22 cellular contexts compared by ENCODE assay signal in genomic region chr16:23848958-23849357, GRCh38. TPM values are rescaled to one million over a fixed set of nuclear protein-coding genes. Genes with fewer than 3 reads are reported as not detected.
DNase-seq lines count a peak whose midpoint lies in the region; ATAC-seq and TF ChIP-seq lines count a peak whose summit lies in the region.
"Had no signal": no experiment of that assay in that cellular context is flagged by ENCODE, and none has a peak within 500 bp of the region (broad histone marks: within the 10 kb centered on the region; RNA-seq: fewer than 3 reads in every experiment).

No MANE protein-coding gene starts in this region.

- peaks cover 62% of the 10 kb centered on the region for H3K36me3 Mint-ChIP-seq in activated CD4-positive, alpha-beta T cell treated with anti-CD3 and anti-CD28 coated beads, Interleukin-2, amount 10 ng/mL, durations not matched to agents 24 days and 14 days (ENCODE audit: low read depth)
- peaks cover 13% of the 10 kb centered on the region for H3K36me3 Mint-ChIP-seq in IgD-negative memory B cell
- H3K36me3 Mint-ChIP-seq in activated naive CD8-positive, alpha-beta T cell treated with anti-CD3 and anti-CD28 coated beads for 36 hours, result peaks cover 80% of the 10 kb centered on the region
- peaks cover 46% of the 10 kb centered on the region for H3K36me3 Mint-ChIP-seq in stimulated activated effector memory CD8-positive, alpha-beta T cell treated with anti-CD3 and anti-CD28 coated beads, Interleukin-12 subunit alpha, Interleukin-12 subunit beta, amount 100 ng/mL, for 72 hours

- peak overlapping the region; percentile 79 for H3K27ac Mint-ChIP-seq in activated CD4-positive, alpha-beta T cell treated with anti-CD3 and anti-CD28 coated beads, Interleukin-2, amount 10 ng/mL, durations not matched to agents 24 days and 14 days
- H3K27ac Mint-ChIP-seq in IgD-negative memory B cell, result peak overlapping the region; percentile 8 to 90 (median 67)
- peak overlapping the region; percentile 87 for H3K27ac Mint-ChIP-seq in activated naive CD8-positive, alpha-beta T cell treated with anti-CD3 and anti-CD28 coated beads for 36 hours
- H3K27ac Mint-ChIP-seq in stimulated activated effector memory CD8-positive, alpha-beta T cell treated with anti-CD3 and anti-CD28 coated beads, Interleukin-12 subunit alpha, Interleukin-12 subunit beta, amount 100 ng/mL, for 72 hours, result peak overlapping the region; percentile 53

- no peaks in the 10 kb centered on the region for H3K27me3 Mint-ChIP-seq in activated CD4-positive, alpha-beta T cell treated with anti-CD3 and anti-CD28 coated beads, Interleukin-2, amount 10 ng/mL, durations not matched to agents 24 days and 14 days
- H3K27me3 Mint-ChIP-seq in IgD-negative memory B cell, result no peaks in the 10 kb centered on the region
- H3K27me3 Mint-ChIP-seq in activated naive CD8-positive, alpha-beta T cell treated with anti-CD3 and anti-CD28 coated beads for 36 hours, result no peaks in the 10 kb centered on the region

- H3K9me3 Mint-ChIP-seq in activated CD4-positive, alpha-beta T cell treated with anti-CD3 and anti-CD28 coated beads, Interleukin-2, amount 10 ng/mL, durations not matched to agents 24 days and 14 days, result peaks cover 13% of the 10 kb centered on the region
- H3K9me3 Mint-ChIP-seq in IgD-negative memory B cell, result peaks cover 0 to 2% (median 0%) of the 10 kb centered on the region in 3 donors
- peaks cover 27% of the 10 kb centered on the region for H3K9me3 Mint-ChIP-seq in activated naive CD8-positive, alpha-beta T cell treated with anti-CD3 and anti-CD28 coated beads for 36 hours
- H3K9me3 Mint-ChIP-seq in stimulated activated effector memory CD8-positive, alpha-beta T cell treated with anti-CD3 and anti-CD28 coated beads, Interleukin-12 subunit alpha, Interleukin-12 subunit beta, amount 100 ng/mL, for 72 hours, result no peaks in the 10 kb centered on the region

- no peak for DNase-seq in activated CD4-positive, alpha-beta T cell treated with anti-CD3 and anti-CD28 coated beads, Interleukin-2, amount 10 ng/mL, durations not matched to agents 24 days and 14 days
- DNase-seq in activated CD4-positive, alpha-beta T cell treated with anti-CD3 and anti-CD28 coated beads for 4 hours, result no peak
- no peak for DNase-seq in activated naive CD8-positive, alpha-beta T cell treated with anti-CD3 and anti-CD28 coated beads for 36 hours
- no peak for DNase-seq in stimulated activated effector memory CD8-positive, alpha-beta T cell treated with anti-CD3 and anti-CD28 coated beads, Interleukin-12 subunit alpha, Interleukin-12 subunit beta, amount 100 ng/mL, for 72 hours (ENCODE audit: low spot score in 2 of 2)
- no peak for DNase-seq in GM20000 (ENCODE audit: low spot score)
- no peak for DNase-seq in SW 1271 (lab: John Stamatoyannopoulos, UW)
- DNase-seq: DMS79 treated with DMSO at 0.1 percent for 48 hours; H7; left cardiac atrium; NCI-H1105; NCI-H69; OCI-M1; SHP77 treated with DMSO at 0.1 percent for 48 hours; stimulated activated CD4-positive, alpha-beta T cell treated with anti-CD3 and anti-CD28 coated beads, Interleukin-12 subunit alpha, Interleukin-12 subunit beta, amount 100 ng/mL, for 4 hours; T-helper 9 cell; transverse colon had no signal

- H3K4me1 Mint-ChIP-seq in activated CD4-positive, alpha-beta T cell treated with anti-CD3 and anti-CD28 coated beads, Interleukin-2, amount 10 ng/mL, durations not matched to agents 24 days and 14 days, result peaks cover 69% of the 10 kb centered on the region
- H3K4me1 Mint-ChIP-seq in IgD-negative memory B cell, result peaks cover 69 to 84% (median 74%) of the 10 kb centered on the region in 3 donors
- peaks cover 82% of the 10 kb centered on the region for H3K4me1 Mint-ChIP-seq in activated naive CD8-positive, alpha-beta T cell treated with anti-CD3 and anti-CD28 coated beads for 36 hours
- H3K4me1 Mint-ChIP-seq in stimulated activated effector memory CD8-positive, alpha-beta T cell treated with anti-CD3 and anti-CD28 coated beads, Interleukin-12 subunit alpha, Interleukin-12 subunit beta, amount 100 ng/mL, for 72 hours, result peaks cover 93% of the 10 kb centered on the region
- H3K4me1 Mint-ChIP-seq: neural crest cell had no signal

- peak; percentile 44 for ATAC-seq in stimulated activated effector memory CD8-positive, alpha-beta T cell treated with anti-CD3 and anti-CD28 coated beads, Interleukin-12 subunit alpha, Interleukin-12 subunit beta, amount 100 ng/mL, for 72 hours
- ATAC-seq in GM19397 (IDR thresholded peaks at IDR 0.05; ENCODE audit: unreplicated experiment), result no peak
- ATAC-seq: A549; activated CD4-positive, CD25-positive, alpha-beta regulatory T cell treated with anti-CD3 and anti-CD28 coated beads, Interleukin-2, amount 50 U/mL, for 24 hours; left cardiac atrium had no signal

- TF ChIP-seq CTCF in GM20000 (IDR thresholded peaks at IDR 0.05; ENCODE audit: extremely low read depth, missing control alignments), result no peak

- intact Hi-C loops in activated CD4-positive, alpha-beta T cell treated with anti-CD3 and anti-CD28 coated beads, Interleukin-2, amount 10 ng/mL, durations not matched to agents 24 days and 14 days (cut with micrococcal nuclease), result no loop called here

- H3K4me3 Mint-ChIP-seq in activated CD4-positive, alpha-beta T cell treated with anti-CD3 and anti-CD28 coated beads, Interleukin-2, amount 10 ng/mL, durations not matched to agents 24 days and 14 days, result peak overlapping the region; percentile 33
- peak overlapping the region; percentile 11 to 90 (median 55) for H3K4me3 Mint-ChIP-seq in IgD-negative memory B cell
- no peak overlapping the region for H3K4me3 Mint-ChIP-seq in activated naive CD8-positive, alpha-beta T cell treated with anti-CD3 and anti-CD28 coated beads for 36 hours
- H3K4me3 Mint-ChIP-seq in stimulated activated effector memory CD8-positive, alpha-beta T cell treated with anti-CD3 and anti-CD28 coated beads, Interleukin-12 subunit alpha, Interleukin-12 subunit beta, amount 100 ng/mL, for 72 hours, result peak overlapping the region; percentile 37
- H3K4me3 Mint-ChIP-seq: neural crest cell had no signal

RNA-seq across cellular contexts. Expression of gene PRKCB, which starts 13.2 kb away (rescaled TPM):
- total RNA-seq in activated CD4-positive, alpha-beta T cell treated with anti-CD3 and anti-CD28 coated beads, Interleukin-2, amount 10 ng/mL, durations not matched to agents 24 days and 14 days, result 79.9 and 84.2 TPM in 2 replicates
- 181 TPM for polyA plus RNA-seq in IgD-negative memory B cell
- 10 to 100 TPM; 75.8 to 82.6 TPM for total RNA-seq in activated naive CD8-positive, alpha-beta T cell treated with anti-CD3 and anti-CD28 coated beads for 36 hours
- total RNA-seq: dermis microvascular lymphatic vessel endothelial cell had no signal
